Comparison of ENCODE assay signal across 8 cellular contexts in the genomic region with DNA sequence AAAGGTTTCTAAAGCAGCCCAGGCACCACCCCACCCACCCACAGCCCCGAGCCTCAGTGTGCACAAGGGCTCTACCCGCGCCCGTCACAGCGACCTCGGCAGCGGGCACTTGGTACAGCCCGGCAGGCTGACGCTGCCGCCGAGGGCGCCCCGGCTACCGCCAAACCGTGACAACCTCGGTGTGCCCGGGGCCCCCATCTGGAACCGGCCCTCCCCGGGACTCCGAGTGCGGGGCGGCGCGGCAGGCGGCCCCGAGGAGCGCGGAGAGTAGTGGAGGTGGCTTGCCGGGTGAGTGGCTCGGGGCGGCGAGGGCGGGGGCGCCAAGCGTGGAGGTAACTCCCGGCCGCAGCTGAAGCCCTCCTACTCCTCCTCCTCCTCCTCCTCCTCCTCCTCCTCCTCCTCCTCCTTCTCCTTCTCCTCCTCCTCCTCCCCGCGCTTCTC. TPM values are rescaled to one million over a fixed set of nuclear protein-coding genes. Genes with fewer than 3 reads are reported as not detected.
DNase-seq lines count a peak whose midpoint lies in the region; ATAC-seq and TF ChIP-seq lines count a peak whose summit lies in the region.

A gene (plus strand): TSS at position 418 of the 441 bp plus-strand sequence. CDS start 503 bp downstream, outside the sequence.

- POLR2A ChIA-PET in activated CD8-positive, alpha-beta T cell treated with anti-CD3 and anti-CD28 coated beads, Interleukin-2, amount 10 ng/mL, durations not matched to agents 7 days and 5 days (lab: Charles Lee): interaction anchor here (0.7 to 1.8 kb wide), 5 partner anchors 9 to 209 kb away, joined by 3 to 5 read pairs (median 4); no protein-coding TSS in a partner anchor

- intact Hi-C loops in aorta (cut with DNase I): no loop called here

- peaks cover under 1% of the 10 kb centered on the region for H3K9me3 Mint-ChIP-seq in activated CD8-positive, alpha-beta T cell treated with anti-CD3 and anti-CD28 coated beads, Interleukin-2, amount 10 ng/mL, durations not matched to agents 7 days and 5 days (ENCODE audit: insufficient read depth)
- no peaks in the 10 kb centered on the region for H3K9me3 Mint-ChIP-seq in osteocyte (ENCODE audit: unreplicated experiment)

- H3K4me3 ChIP-seq in GM12865 (ENCODE audit: low read depth, low read length): peak within 1 kb of the TSS; percentile 28; the same call in 1 of the 2 replicates
- H3K4me3 ChIP-seq in fibroblast of the aortic adventitia (ENCODE audit: low read depth, low read length): peak within 1 kb of the TSS; percentile 50
- peak within 1 kb of the TSS; percentile 94 to 97 for H3K4me3 ChIP-seq in aorta (ENCODE audit: low read length in 2 of 2)

- peak within 1 kb of the TSS; percentile 81 for H3K4me3 Mint-ChIP-seq in activated CD8-positive, alpha-beta T cell treated with anti-CD3 and anti-CD28 coated beads, Interleukin-2, amount 10 ng/mL, durations not matched to agents 7 days and 5 days
- peak within 1 kb of the TSS; percentile 75 for H3K4me3 Mint-ChIP-seq in osteocyte (ENCODE audit: unreplicated experiment)

- peak within 1 kb of the TSS; percentile 75 for H3K27ac Mint-ChIP-seq in activated CD8-positive, alpha-beta T cell treated with anti-CD3 and anti-CD28 coated beads, Interleukin-2, amount 10 ng/mL, durations not matched to agents 7 days and 5 days
- no peak within 1 kb of the TSS for H3K27ac Mint-ChIP-seq in osteocyte (ENCODE audit: unreplicated experiment)

- H3K36me3 ChIP-seq in aorta (ENCODE audit: control insufficient read depth in 1 of 2, insufficient read depth in 2 of 2, low read length in 1 of 2): no peaks in the 10 kb centered on the region

- WGBS in aorta, 2 donors: 0% methylated on average over 17 to 39 of the region's 39 CpGs

- no peaks in the 10 kb centered on the region for H3K27me3 ChIP-seq in aorta (ENCODE audit: control insufficient read depth in 1 of 2, insufficient read depth in 2 of 2, low read length in 1 of 2)

- H3K36me3 Mint-ChIP-seq in activated CD8-positive, alpha-beta T cell treated with anti-CD3 and anti-CD28 coated beads, Interleukin-2, amount 10 ng/mL, durations not matched to agents 7 days and 5 days (ENCODE audit: low read depth): peaks cover 2% of the 10 kb centered on the region
- H3K36me3 Mint-ChIP-seq in osteocyte (ENCODE audit: unreplicated experiment): peaks cover 2% of the 10 kb centered on the region

- TF ChIP-seq CTCF in GM12865 (IDR thresholded peaks at IDR 0.05; ENCODE audit: insufficient read depth, low read depth, low read length, missing control alignments) (no peak), fibroblast of the aortic adventitia (IDR thresholded peaks at IDR 0.05; ENCODE audit: insufficient read depth, low read length) (no peak), osteocyte (IDR thresholded peaks at IDR 0.05) (no peak)

- CTCF ChIA-PET in activated CD8-positive, alpha-beta T cell treated with anti-CD3 and anti-CD28 coated beads, Interleukin-2, amount 10 ng/mL, durations not matched to agents 7 days and 5 days (lab: Charles Lee): interaction anchor here (0.9 to 2.4 kb wide), 5 partner anchors 18 to 341 kb away, joined by 3 to 8 read pairs (median 3); no protein-coding TSS in a partner anchor

- H3K27ac ChIP-seq in aorta (ENCODE audit: low read depth in 1 of 2, low read length in 2 of 2): no peak within 1 kb of the TSS

- H3K27me3 Mint-ChIP-seq in activated CD8-positive, alpha-beta T cell treated with anti-CD3 and anti-CD28 coated beads, Interleukin-2, amount 10 ng/mL, durations not matched to agents 7 days and 5 days (ENCODE audit: low read depth): peaks cover 50% of the 10 kb centered on the region
- peaks cover 71% of the 10 kb centered on the region for H3K27me3 Mint-ChIP-seq in osteocyte (ENCODE audit: unreplicated experiment)

- peaks cover 32% of the 10 kb centered on the region for H3K4me1 Mint-ChIP-seq in activated CD8-positive, alpha-beta T cell treated with anti-CD3 and anti-CD28 coated beads, Interleukin-2, amount 10 ng/mL, durations not matched to agents 7 days and 5 days (ENCODE audit: low read depth)
- H3K4me1 Mint-ChIP-seq in osteocyte (ENCODE audit: unreplicated experiment): peaks cover 16% of the 10 kb centered on the region

- no peaks in the 10 kb centered on the region for H3K9me3 ChIP-seq in aorta (ENCODE audit: control insufficient read depth, low read length)

- DNase-seq in GM12865 (ENCODE audit: low read depth): peak; percentile 10
- peak; percentile 48 for DNase-seq in activated CD8-positive, alpha-beta T cell treated with anti-CD3 and anti-CD28 coated beads, Interleukin-2, amount 10 ng/mL, durations not matched to agents 7 days and 5 days
- DNase-seq in fibroblast of the aortic adventitia (ENCODE audit: low read depth): no peak
- no peak for DNase-seq in osteocyte (ENCODE audit: extremely low spot score, unreplicated experiment)
- peak; percentile 43 to 84 for DNase-seq in aorta
- DNase-seq in CD1c-positive myeloid dendritic cell (ENCODE audit: extremely low spot score): no peak
- no peak for DNase-seq in DMS153 treated with DMSO at 0.1 percent for 48 hours (lab: John Stamatoyannopoulos, UW; ENCODE audit: unreplicated experiment)

- H3K4me1 ChIP-seq in aorta (ENCODE audit: control insufficient read depth in 1 of 2, insufficient read depth in 2 of 2, low read length in 2 of 2): no peaks in the 10 kb centered on the region

- ATAC-seq in HG03521 (IDR thresholded peaks at IDR 0.05; ENCODE audit: unreplicated experiment) (peak; percentile 16), aorta (ENCODE audit: low FRiP score) (peak; percentile 52)
- peak; percentile 43 for ATAC-seq in activated CD8-positive, alpha-beta T cell treated with anti-CD3 and anti-CD28 coated beads, Interleukin-2, amount 10 ng/mL, durations not matched to agents 7 days and 5 days

RNA-seq across cellular contexts. Expression of the gene that starts here (rescaled TPM):
- total RNA-seq in activated CD8-positive, alpha-beta T cell treated with anti-CD3 and anti-CD28 coated beads, Interleukin-2, amount 10 ng/mL, durations not matched to agents 7 days and 5 days: 1 to 10 TPM; 2.9 to 3.7 TPM
- total RNA-seq in fibroblast of the aortic adventitia (ENCODE audit: low replicate concordance) (1.1 TPM in 1 of 2 replicates, not detected in the other), osteocyte (0.21 and 0.31 TPM in 2 replicates), aorta (10 to 100 TPM; 42.9 to 94.9 TPM)
- 1 to 10 TPM; 2.0 to 5.4 TPM for polyA plus RNA-seq in aorta

Comparison
In these comparisons a context has a peak if more than half of its experiments do, and no peak if none do; other contexts are left out.
1. RNA of the gene that starts here (total RNA-seq): 42.9 to 94.9 TPM in aorta; 2.9 to 3.7 TPM in activated CD8-positive, alpha-beta T cell treated with anti-CD3 and anti-CD28 coated beads, Interleukin-2, amount 10 ng/mL, durations not matched to agents 7 days and 5 days, 1.1 TPM in fibroblast of the aortic adventitia and 0.21 to 0.31 TPM in osteocyte; every median in the first group is over 4 times any median in the second.
2. DNase-seq: peak in GM12865 (single experiment), activated CD8-positive, alpha-beta T cell treated with anti-CD3 and anti-CD28 coated beads, Interleukin-2, amount 10 ng/mL, durations not matched to agents 7 days and 5 days (single experiment) and aorta (2 of 2); none in fibroblast of the aortic adventitia (single experiment), osteocyte (single experiment), CD1c-positive myeloid dendritic cell (single experiment) and DMS153 treated with DMSO at 0.1 percent for 48 hours (single experiment).
3. H3K4me3 ChIP-seq: peak in every context shown above with its lines; median percentile 96 in aorta; 50 in fibroblast of the aortic adventitia; 28 in GM12865.
4. Peak in every context shown above with its lines, with median percentiles within 50 percentile points of each other: ATAC-seq.